ENCODE assay signal across 14 cellular contexts in the genomic region with DNA sequence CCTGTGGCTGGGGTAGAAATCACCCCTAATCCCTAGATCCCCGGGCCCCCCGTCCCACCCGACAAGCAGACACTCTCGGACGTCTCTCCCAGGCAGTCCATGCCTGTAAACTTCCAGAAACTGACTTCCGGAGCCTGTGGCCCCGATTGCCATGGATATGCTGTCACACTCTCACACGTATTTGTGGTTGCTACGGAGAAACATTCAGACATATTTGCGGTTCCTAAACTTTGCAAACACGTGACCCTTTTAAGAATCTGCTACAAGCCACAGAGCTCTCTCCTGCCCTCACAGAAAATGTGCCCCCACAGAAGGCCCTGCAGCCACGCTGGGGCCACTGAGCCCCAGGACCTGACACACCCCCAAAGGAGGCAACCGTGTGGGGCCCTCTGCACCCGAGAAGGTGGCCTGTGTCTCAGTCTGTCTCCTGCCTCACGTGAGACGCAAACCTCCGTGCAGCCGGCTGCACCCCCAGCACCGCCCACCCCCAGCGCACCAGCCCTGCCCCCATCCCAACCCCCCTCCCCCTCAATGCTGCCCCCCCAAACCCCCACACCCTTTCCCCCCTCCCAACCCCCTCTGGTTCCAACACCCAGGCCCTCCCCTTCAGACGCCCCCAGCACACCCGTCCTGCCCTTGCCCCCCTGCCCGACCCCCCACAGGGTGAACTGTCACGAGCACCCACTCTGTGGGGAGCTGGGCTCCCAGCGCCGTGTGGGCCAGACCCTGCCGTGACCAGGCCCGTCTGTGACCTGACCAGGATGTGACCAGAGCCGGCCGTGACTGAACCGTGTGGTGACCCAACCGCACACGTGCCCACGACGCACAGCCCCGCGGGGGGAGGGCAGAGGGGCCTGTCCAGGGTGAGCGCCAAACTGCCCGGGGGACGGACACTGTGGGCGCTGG.
A peak's percentile ranks its signal among the peaks of the same experiment; 100 is the strongest.
DNase-seq lines count a peak whose midpoint lies in the region; ATAC-seq and TF ChIP-seq lines count a peak whose summit lies in the region.
"Had no signal": no experiment of that assay in that cellular context is flagged by ENCODE, and none has a peak within 500 bp of the region (broad histone marks: within the 10 kb centered on the region; RNA-seq: fewer than 3 reads in every experiment).

No MANE protein-coding gene starts in this region.

- H3K27ac ChIP-seq in SJCRH30: peak overlapping the region; percentile 11; the same call in 1 of the 2 replicates
- no peak overlapping the region for H3K27ac ChIP-seq in tibial artery

- intact Hi-C loops in sciatic nerve (cut with DNase I): no loop called here
- intact Hi-C loops in tibial artery (cut with DNase I; ENCODE audit: low total_unique reads): no loop called here

- DNase-seq in GM03348 (ENCODE audit: low spot score) (peak; percentile 48), SJCRH30 (peak; percentile 86 to 91), fibroblast of peridontal ligament (ENCODE audit: extremely low read depth) (peak; percentile 98), sciatic nerve (ENCODE audit: low spot score) (no peak), middle frontal gyrus (ENCODE audit: extremely low spot score, low spot score) (no peak), NCI-H2171 (lab: John Stamatoyannopoulos, UW) (no peak), tibial artery (no peak)
- DNase-seq: activated CD8-positive, alpha-beta memory T cell treated with anti-CD3 and anti-CD28 coated beads for 24 hours; DMS153; effector CD4-positive, alpha-beta T cell; NCI-H2171 treated with DMSO at 0.1 percent for 48 hours; T1000 had no signal

- H3K36me3 ChIP-seq in SJCRH30 (no peaks in the 10 kb centered on the region), tibial artery (no peaks in the 10 kb centered on the region)

- ATAC-seq in sciatic nerve: peak; percentile 32
- no peak for ATAC-seq in GM19351 (IDR thresholded peaks at IDR 0.05; ENCODE audit: unreplicated experiment)
- ATAC-seq: Panc1 had no signal

- H3K4me1 ChIP-seq in SJCRH30 (peaks cover 14% of the 10 kb centered on the region; the same call in 1 of the 2 replicates), tibial artery (no peaks in the 10 kb centered on the region)

- H3K9me3 ChIP-seq in SJCRH30 (replicated peaks) (no peaks in the 10 kb centered on the region), tibial artery (no peaks in the 10 kb centered on the region)

- H3K4me3 ChIP-seq in SJCRH30: peak overlapping the region; percentile 33
- H3K4me3 ChIP-seq in tibial artery: no peak overlapping the region

- no peak for TF ChIP-seq CTCF in tibial artery (IDR thresholded peaks at IDR 0.05)

- no peaks in the 10 kb centered on the region for H3K27me3 ChIP-seq in SJCRH30
- H3K27me3 ChIP-seq in tibial artery: no peaks in the 10 kb centered on the region

Comparison
In these comparisons a context has a peak if more than half of its experiments do, and no peak if none do; other contexts are left out.
1. DNase-seq: peak in GM03348 (single experiment), SJCRH30 (2 of 2) and fibroblast of peridontal ligament (single experiment); none in sciatic nerve (single experiment), middle frontal gyrus (single experiment), NCI-H2171 (single experiment) and tibial artery (0 of 2).